Comparison of ENCODE assay signal across 1 cellular context in the genomic region with DNA sequence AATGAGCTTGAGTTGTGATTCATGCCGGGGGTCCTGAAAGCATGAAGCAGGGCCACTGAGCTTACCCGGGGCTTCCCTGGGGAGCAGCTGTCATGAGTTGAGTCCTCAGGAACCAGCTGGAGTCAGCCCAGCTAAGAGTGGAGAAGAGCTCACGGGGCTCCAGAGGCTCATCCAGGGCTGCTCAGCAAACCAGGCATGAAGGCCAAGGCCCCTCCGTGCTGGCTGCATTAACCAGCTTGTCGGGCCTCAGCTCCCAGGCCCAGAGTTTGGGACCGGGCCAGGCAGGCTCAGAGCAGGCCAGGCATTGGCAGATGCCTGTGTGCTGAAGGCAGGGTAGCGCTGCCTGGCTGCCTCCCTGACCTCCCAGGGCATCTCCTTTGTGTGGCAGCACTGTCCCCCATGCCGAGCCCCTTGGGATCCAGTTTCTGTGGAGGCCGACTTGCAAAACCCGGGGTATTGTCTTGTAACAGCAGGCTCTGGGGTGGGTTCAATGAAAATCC.
TF ChIP-seq lines count a peak whose summit lies in the region.

No MANE protein-coding gene starts in this region.

TF ChIP-seq in H1, 55 proteins besides CTCF, POLR2A, EP300 and RAD21:
- TF ChIP-seq KDM5A (IDR thresholded peaks at IDR 0.05; ENCODE audit: low read length) (no peak), CTBP2 (IDR thresholded peaks at IDR 0.05; ENCODE audit: borderline replicate concordance, insufficient read depth, insufficient read length, low read length) (peak; percentile 59), YY1 (IDR thresholded peaks at IDR 0.05; ENCODE audit: low read depth, low read length) (0 out of 2 replicates have a peak, but pooled peaks have one; percentile 10), TBP (IDR thresholded peaks at IDR 0.05; ENCODE audit: low read depth, low read length) (peak; percentile 40; the same call in 1 of the 2 replicates), SIN3A (conservative IDR thresholded peaks at IDR 0.05 in 1 of 2, IDR thresholded peaks at IDR 0.05 in 1 of 2; ENCODE audit: low read depth in 1 of 2, low read length in 2 of 2) (0 out of 4 replicates have a peak, but pooled peaks of 1 of the 2 experiments have one; percentile 36)
- TF ChIP-seq, protein P1, sequence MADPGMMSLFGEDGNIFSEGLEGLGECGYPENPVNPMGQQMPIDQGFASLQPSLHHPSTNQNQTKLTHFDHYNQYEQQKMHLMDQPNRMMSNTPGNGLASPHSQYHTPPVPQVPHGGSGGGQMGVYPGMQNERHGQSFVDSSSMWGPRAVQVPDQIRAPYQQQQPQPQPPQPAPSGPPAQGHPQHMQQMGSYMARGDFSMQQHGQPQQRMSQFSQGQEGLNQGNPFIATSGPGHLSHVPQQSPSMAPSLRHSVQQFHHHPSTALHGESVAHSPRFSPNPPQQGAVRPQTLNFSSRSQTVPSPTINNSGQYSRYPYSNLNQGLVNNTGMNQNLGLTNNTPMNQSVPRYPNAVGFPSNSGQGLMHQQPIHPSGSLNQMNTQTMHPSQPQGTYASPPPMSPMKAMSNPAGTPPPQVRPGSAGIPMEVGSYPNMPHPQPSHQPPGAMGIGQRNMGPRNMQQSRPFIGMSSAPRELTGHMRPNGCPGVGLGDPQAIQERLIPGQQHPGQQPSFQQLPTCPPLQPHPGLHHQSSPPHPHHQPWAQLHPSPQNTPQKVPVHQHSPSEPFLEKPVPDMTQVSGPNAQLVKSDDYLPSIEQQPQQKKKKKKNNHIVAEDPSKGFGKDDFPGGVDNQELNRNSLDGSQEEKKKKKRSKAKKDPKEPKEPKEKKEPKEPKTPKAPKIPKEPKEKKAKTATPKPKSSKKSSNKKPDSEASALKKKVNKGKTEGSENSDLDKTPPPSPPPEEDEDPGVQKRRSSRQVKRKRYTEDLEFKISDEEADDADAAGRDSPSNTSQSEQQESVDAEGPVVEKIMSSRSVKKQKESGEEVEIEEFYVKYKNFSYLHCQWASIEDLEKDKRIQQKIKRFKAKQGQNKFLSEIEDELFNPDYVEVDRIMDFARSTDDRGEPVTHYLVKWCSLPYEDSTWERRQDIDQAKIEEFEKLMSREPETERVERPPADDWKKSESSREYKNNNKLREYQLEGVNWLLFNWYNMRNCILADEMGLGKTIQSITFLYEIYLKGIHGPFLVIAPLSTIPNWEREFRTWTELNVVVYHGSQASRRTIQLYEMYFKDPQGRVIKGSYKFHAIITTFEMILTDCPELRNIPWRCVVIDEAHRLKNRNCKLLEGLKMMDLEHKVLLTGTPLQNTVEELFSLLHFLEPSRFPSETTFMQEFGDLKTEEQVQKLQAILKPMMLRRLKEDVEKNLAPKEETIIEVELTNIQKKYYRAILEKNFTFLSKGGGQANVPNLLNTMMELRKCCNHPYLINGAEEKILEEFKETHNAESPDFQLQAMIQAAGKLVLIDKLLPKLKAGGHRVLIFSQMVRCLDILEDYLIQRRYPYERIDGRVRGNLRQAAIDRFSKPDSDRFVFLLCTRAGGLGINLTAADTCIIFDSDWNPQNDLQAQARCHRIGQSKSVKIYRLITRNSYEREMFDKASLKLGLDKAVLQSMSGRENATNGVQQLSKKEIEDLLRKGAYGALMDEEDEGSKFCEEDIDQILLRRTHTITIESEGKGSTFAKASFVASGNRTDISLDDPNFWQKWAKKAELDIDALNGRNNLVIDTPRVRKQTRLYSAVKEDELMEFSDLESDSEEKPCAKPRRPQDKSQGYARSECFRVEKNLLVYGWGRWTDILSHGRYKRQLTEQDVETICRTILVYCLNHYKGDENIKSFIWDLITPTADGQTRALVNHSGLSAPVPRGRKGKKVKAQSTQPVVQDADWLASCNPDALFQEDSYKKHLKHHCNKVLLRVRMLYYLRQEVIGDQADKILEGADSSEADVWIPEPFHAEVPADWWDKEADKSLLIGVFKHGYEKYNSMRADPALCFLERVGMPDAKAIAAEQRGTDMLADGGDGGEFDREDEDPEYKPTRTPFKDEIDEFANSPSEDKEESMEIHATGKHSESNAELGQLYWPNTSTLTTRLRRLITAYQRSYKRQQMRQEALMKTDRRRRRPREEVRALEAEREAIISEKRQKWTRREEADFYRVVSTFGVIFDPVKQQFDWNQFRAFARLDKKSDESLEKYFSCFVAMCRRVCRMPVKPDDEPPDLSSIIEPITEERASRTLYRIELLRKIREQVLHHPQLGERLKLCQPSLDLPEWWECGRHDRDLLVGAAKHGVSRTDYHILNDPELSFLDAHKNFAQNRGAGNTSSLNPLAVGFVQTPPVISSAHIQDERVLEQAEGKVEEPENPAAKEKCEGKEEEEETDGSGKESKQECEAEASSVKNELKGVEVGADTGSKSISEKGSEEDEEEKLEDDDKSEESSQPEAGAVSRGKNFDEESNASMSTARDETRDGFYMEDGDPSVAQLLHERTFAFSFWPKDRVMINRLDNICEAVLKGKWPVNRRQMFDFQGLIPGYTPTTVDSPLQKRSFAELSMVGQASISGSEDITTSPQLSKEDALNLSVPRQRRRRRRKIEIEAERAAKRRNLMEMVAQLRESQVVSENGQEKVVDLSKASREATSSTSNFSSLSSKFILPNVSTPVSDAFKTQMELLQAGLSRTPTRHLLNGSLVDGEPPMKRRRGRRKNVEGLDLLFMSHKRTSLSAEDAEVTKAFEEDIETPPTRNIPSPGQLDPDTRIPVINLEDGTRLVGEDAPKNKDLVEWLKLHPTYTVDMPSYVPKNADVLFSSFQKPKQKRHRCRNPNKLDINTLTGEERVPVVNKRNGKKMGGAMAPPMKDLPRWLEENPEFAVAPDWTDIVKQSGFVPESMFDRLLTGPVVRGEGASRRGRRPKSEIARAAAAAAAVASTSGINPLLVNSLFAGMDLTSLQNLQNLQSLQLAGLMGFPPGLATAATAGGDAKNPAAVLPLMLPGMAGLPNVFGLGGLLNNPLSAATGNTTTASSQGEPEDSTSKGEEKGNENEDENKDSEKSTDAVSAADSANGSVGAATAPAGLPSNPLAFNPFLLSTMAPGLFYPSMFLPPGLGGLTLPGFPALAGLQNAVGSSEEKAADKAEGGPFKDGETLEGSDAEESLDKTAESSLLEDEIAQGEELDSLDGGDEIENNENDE (IDR thresholded peaks at IDR 0.05; ENCODE audit: insufficient replicate concordance, low read length): no peak
